ENCODE assay signal across 24 cellular contexts in genomic region chr4:173520921-173521473, GRCh38. TPM values are rescaled to one million over a fixed set of nuclear protein-coding genes. Genes with fewer than 3 reads are reported as not detected.
DNase-seq lines count a peak whose midpoint lies in the region; ATAC-seq, FAIRE-seq and TF ChIP-seq lines count a peak whose summit lies in the region.
"Had no signal": no experiment of that assay in that cellular context is flagged by ENCODE, and none has a peak within 500 bp of the region (broad histone marks: within the 10 kb centered on the region; RNA-seq: fewer than 3 reads in every experiment).

No MANE protein-coding gene starts in this region.

- WGBS in heart left ventricle, 4 donors = 40 to 55% (median 49%) methylated on average over 10 of the region's 10 CpGs

- H3K27me3 Mint-ChIP-seq in endothelial cell (ENCODE audit: unreplicated experiment) (peaks cover 63% of the 10 kb centered on the region), neural crest cell (ENCODE audit: low read depth) (peaks cover 100% of the 10 kb centered on the region), progenitor cell of endocrine pancreas (peaks cover 98% of the 10 kb centered on the region)

- intact Hi-C loops in heart left ventricle (cut with DNase I) (loop anchor here in 1 of 10 donors (5.0 kb wide), 1 partner anchor 631 kb away; no protein-coding TSS in a partner anchor), left ventricle myocardium superior (cut with micrococcal nuclease) (no loop called here), vagina (cut with DNase I) (no loop called here)

- H3K27ac Mint-ChIP-seq in endothelial cell (ENCODE audit: unreplicated experiment) (peak overlapping the region; percentile 73), neural crest cell (ENCODE audit: unreplicated experiment) (no peak overlapping the region), progenitor cell of endocrine pancreas (no peak overlapping the region)
- H3K27ac Mint-ChIP-seq: dendritic cell treated with granulocyte-macrophage colony-stimulating factor and Interleukin-4, amounts not matched to agents 40 ng/mL and 50 ng/mL, for 4 days had no signal

- H3K4me1 Mint-ChIP-seq in endothelial cell (ENCODE audit: unreplicated experiment) (peaks cover 49% of the 10 kb centered on the region), neural crest cell (peaks cover 21% of the 10 kb centered on the region), progenitor cell of endocrine pancreas (ENCODE audit: low read depth) (peaks cover 15% of the 10 kb centered on the region)

- FAIRE-seq in urothelium cell line (lab: Jason Lieb, UNC) = no peak
- FAIRE-seq: TTC549 had no signal

- DNase-seq in heart left ventricle (no peak), left ventricle myocardium superior (no peak), endothelial cell (ENCODE audit: low spot score) (no peak), neural crest cell (ENCODE audit: low read depth, low spot score) (no peak), vagina (ENCODE audit: extremely low spot score in 2 of 2) (peak in 1 of 2 donors; percentile 28), cortex of kidney (lab: John Stamatoyannopoulos, UW) (no peak), urothelium cell line (ENCODE audit: low spot score) (no peak), progenitor cell of endocrine pancreas (ENCODE audit: low spot score, unreplicated experiment) (no peak)
- DNase-seq: activated CD4-positive, alpha-beta T cell treated with anti-CD3 and anti-CD28 coated beads, Interleukin-2, amount 50 U/mL, for 48 hours; amygdala; COR-L47; GF-D8; hippocampal formation; MM.1S; naive B cell; NCI-H1930; stimulated activated CD4-positive, alpha-beta T cell treated with anti-CD3 and anti-CD28 coated beads, Interleukin-2, amount 100 ng/mL, for 48 hours; stimulated activated CD8-positive, alpha-beta memory T cell treated with anti-CD3 and anti-CD28 coated beads, Interleukin-4, amount 100 ng/mL, for 48 hours had no signal

- peak overlapping the region in 7 of 12 donors; percentile 75 to 95 (median 86) for H3K4me3 ChIP-seq in heart left ventricle
- no peak overlapping the region for H3K4me3 ChIP-seq in vagina
- H3K4me3 ChIP-seq: SJSA1 had no signal

- peaks cover 0 to 58% (median 21%) of the 10 kb centered on the region in 12 donors for H3K4me1 ChIP-seq in heart left ventricle
- peaks cover 52% of the 10 kb centered on the region for H3K4me1 ChIP-seq in vagina

- H3K4me3 Mint-ChIP-seq in endothelial cell (ENCODE audit: unreplicated experiment) = peak overlapping the region; percentile 67
- H3K4me3 Mint-ChIP-seq in neural crest cell = peak overlapping the region; percentile 78
- no peak overlapping the region for H3K4me3 Mint-ChIP-seq in progenitor cell of endocrine pancreas (ENCODE audit: low read depth)
- H3K4me3 Mint-ChIP-seq: dendritic cell treated with granulocyte-macrophage colony-stimulating factor and Interleukin-4, amounts not matched to agents 40 ng/mL and 50 ng/mL, for 4 days had no signal

- no peak for TF ChIP-seq POLR2A in heart left ventricle (IDR thresholded peaks at IDR 0.05)
- no peak for TF ChIP-seq POLR2A in vagina (IDR thresholded peaks at IDR 0.05)

- TF ChIP-seq CTCF in heart left ventricle (IDR thresholded peaks at IDR 0.05) (no peak), endothelial cell (IDR thresholded peaks at IDR 0.05; ENCODE audit: unreplicated experiment) (no peak), neural crest cell (conservative IDR thresholded peaks at IDR 0.05) (no peak), vagina (IDR thresholded peaks at IDR 0.05) (no peak), progenitor cell of endocrine pancreas (IDR thresholded peaks at IDR 0.05; ENCODE audit: unreplicated experiment) (no peak)

- ATAC-seq in heart left ventricle (no peak), left ventricle myocardium superior (no peak)
- ATAC-seq: esophagus mucosa had no signal

- H3K27ac ChIP-seq in heart left ventricle (peak overlapping the region; percentile 83 to 99 (median 95)), vagina (peak overlapping the region; percentile 90)
- H3K27ac ChIP-seq: SJSA1, upper lobe of left lung had no signal

- H3K36me3 Mint-ChIP-seq in endothelial cell (ENCODE audit: low read depth, unreplicated experiment) (peaks cover 4% of the 10 kb centered on the region), neural crest cell (ENCODE audit: low read depth) (no peaks in the 10 kb centered on the region), progenitor cell of endocrine pancreas (ENCODE audit: insufficient read depth) (no peaks in the 10 kb centered on the region)

- H3K9me3 ChIP-seq in heart left ventricle (no peaks in the 10 kb centered on the region), vagina (no peaks in the 10 kb centered on the region)
- H3K9me3 ChIP-seq: upper lobe of left lung had no signal

- H3K36me3 ChIP-seq in heart left ventricle (peaks cover 0 to 1% (median 0%) of the 10 kb centered on the region in 9 donors), vagina (no peaks in the 10 kb centered on the region)
- H3K36me3 ChIP-seq: SJSA1, upper lobe of left lung had no signal

- H3K27me3 ChIP-seq in heart left ventricle (peaks cover 0 to 98% (median 5%) of the 10 kb centered on the region in 9 donors), vagina (peaks cover 4% of the 10 kb centered on the region)

- no peaks in the 10 kb centered on the region for H3K9me3 Mint-ChIP-seq in endothelial cell (ENCODE audit: unreplicated experiment)
- no peaks in the 10 kb centered on the region for H3K9me3 Mint-ChIP-seq in neural crest cell
- H3K9me3 Mint-ChIP-seq in progenitor cell of endocrine pancreas (ENCODE audit: low read depth) = no peaks in the 10 kb centered on the region
- H3K9me3 Mint-ChIP-seq: dendritic cell treated with granulocyte-macrophage colony-stimulating factor and Interleukin-4, amounts not matched to agents 40 ng/mL and 50 ng/mL, for 4 days had no signal

RNA-seq across cellular contexts. Expression of gene HAND2, which starts 9.0 kb away (rescaled TPM):
- total RNA-seq in heart left ventricle (100 to 1,000 TPM in 8 of 9 donors, 10 to 100 TPM in 1; 89.3 to 188 (median 129) TPM), left ventricle myocardium superior (180 TPM), endothelial cell (ENCODE audit: unreplicated experiment) (1.5 TPM), neural crest cell (not detected in 2 replicates), vagina (26.0 TPM), progenitor cell of endocrine pancreas (2.5 and 3.9 TPM in 2 replicates)
- 100 to 1,000 TPM in 1 of 2 donors, 10 to 100 TPM in 1; 72.8 to 105 TPM for polyA plus RNA-seq in heart left ventricle
- total RNA-seq: OCI-LY7, SJSA1 had no signal

Comparison
In these comparisons a context has a peak if more than half of its experiments do, and no peak if none do; other contexts are left out.
1. H3K4me3 ChIP-seq: peak in heart left ventricle (7 of 12); none in vagina (0 of 2).